Comparison of ENCODE assay signal across 24 cellular contexts in the genomic region with DNA sequence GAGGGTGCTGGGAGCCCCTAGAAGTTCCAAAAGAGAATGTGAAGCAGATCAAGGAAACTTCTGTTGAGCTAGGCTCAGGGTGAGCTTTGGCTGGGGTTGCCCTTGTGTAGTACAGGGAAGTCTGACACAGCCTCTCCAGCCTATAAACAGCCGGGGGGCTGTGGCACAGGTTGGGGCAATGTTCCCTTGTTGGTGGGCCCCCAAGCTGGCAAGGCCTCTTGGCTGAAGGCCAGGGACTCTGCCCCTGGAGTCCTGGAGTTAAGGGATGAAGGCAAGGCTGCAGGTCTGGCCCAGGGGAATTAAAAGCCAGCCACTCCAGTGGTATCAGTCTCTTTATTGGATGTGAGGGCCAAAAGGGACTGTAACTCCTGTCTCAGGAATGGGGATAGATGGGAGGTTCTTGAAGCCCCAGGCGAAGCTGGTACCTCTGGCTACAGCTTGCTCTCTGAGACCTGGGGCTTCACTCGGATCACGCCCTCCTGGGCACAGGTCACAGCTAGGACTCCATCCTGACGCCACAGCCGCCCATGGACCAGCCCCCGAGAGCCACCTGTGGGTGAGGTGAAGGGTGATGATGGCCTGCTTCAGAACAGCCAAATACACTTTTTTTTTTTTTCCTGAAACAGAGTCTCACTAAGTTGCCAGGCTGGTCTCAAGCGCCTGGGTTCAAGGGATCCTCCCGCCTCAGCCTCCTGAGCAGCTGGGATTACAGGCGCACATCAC. TPM values are rescaled to one million over a fixed set of nuclear protein-coding genes. Genes with fewer than 3 reads are reported as not detected.
DNase-seq lines count a peak whose midpoint lies in the region; ATAC-seq and TF ChIP-seq lines count a peak whose summit lies in the region.
"Had no signal": no experiment of that assay in that cellular context is flagged by ENCODE, and none has a peak within 500 bp of the region (broad histone marks: within the 10 kb centered on the region; RNA-seq: fewer than 3 reads in every experiment).

No MANE protein-coding gene starts in this region.

- H4K20me1 ChIP-seq in BLaER1: no peaks in the 10 kb centered on the region

- H3K27ac Mint-ChIP-seq in immature natural killer cell (peak overlapping the region in 4 of 6 donors; percentile 13 to 86 (median 53)), glutamatergic neuron (ENCODE audit: unreplicated experiment) (no peak overlapping the region)
- H3K27ac Mint-ChIP-seq: activated CD4-positive, alpha-beta memory T cell treated with anti-CD3 and anti-CD28 coated beads for 36 hours had no signal

- H3K36me3 ChIP-seq in BLaER1 (peaks cover 60% of the 10 kb centered on the region), spleen (peaks cover 3 to 89% (median 53%) of the 10 kb centered on the region in 6 donors)

- H3K9me3 ChIP-seq in BLaER1: no peaks in the 10 kb centered on the region
- no peaks in the 10 kb centered on the region for H3K9me3 ChIP-seq in spleen
- H3K9me3 ChIP-seq: left lung had no signal

- no peaks in the 10 kb centered on the region for H3K27me3 ChIP-seq in BLaER1
- H3K27me3 ChIP-seq in spleen (replicated peaks in 1 of 7): no peaks in the 10 kb centered on the region
- H3K27me3 ChIP-seq: brain microvascular endothelial cell, left lung had no signal

- H3K27me3 Mint-ChIP-seq in immature natural killer cell (ENCODE audit: low read depth in 3 of 3): no peaks in the 10 kb centered on the region
- H3K27me3 Mint-ChIP-seq in glutamatergic neuron (ENCODE audit: unreplicated experiment): peaks cover 2% of the 10 kb centered on the region
- H3K27me3 Mint-ChIP-seq: activated CD4-positive, alpha-beta memory T cell treated with anti-CD3 and anti-CD28 coated beads for 36 hours; CD8-positive, alpha-beta memory T cell had no signal

- H3K27ac ChIP-seq in BLaER1 (peak overlapping the region; percentile 58), RWPE1 (peak overlapping the region; percentile 55), spleen (peak overlapping the region in 7 of 8 donors; percentile 9 to 78 (median 58))
- H3K27ac ChIP-seq: brain microvascular endothelial cell had no signal

- DNase-seq in RWPE1 (ENCODE audit: low spot score): no peak
- no peak for DNase-seq in immature natural killer cell
- no peak for DNase-seq in spleen
- DNase-seq in glutamatergic neuron: no peak
- no peak for DNase-seq in NCI-H1436 (lab: John Stamatoyannopoulos, UW)
- no peak for DNase-seq in HuH-7.5 (ENCODE audit: low spot score)
- DNase-seq: activated CD4-positive, alpha-beta memory T cell treated with anti-CD3 and anti-CD28 coated beads for 36 hours; activated T-cell treated with anti-CD3 and anti-CD28 coated beads, Interleukin-2, amount 50 U/mL, for 1 hour; brain microvascular endothelial cell; CD8-positive, alpha-beta memory T cell; DMS79 treated with DMSO at 0.1 percent for 48 hours; GOT3; left lung; NCI-H187; NCI-H345; SHP77; T-helper 1 cell; trophoblast cell had no signal

- H3K4me3 ChIP-seq in BLaER1 (no peak overlapping the region), spleen (no peak overlapping the region)
- H3K4me3 ChIP-seq: left lung, smooth muscle cell had no signal

- WGBS in spleen, 5 donors: 83 to 97% (median 93%) methylated on average over 8 to 10 of the region's 10 CpGs

- no peak for TF ChIP-seq POLR2A in spleen (IDR thresholded peaks at IDR 0.05)

- peaks cover 12 to 14% of the 10 kb centered on the region in 2 donors for H3K4me1 Mint-ChIP-seq in immature natural killer cell
- no peaks in the 10 kb centered on the region for H3K4me1 Mint-ChIP-seq in glutamatergic neuron (ENCODE audit: low read depth, unreplicated experiment)

- H3K36me3 Mint-ChIP-seq in immature natural killer cell (peaks cover 3 to 26% (median 7%) of the 10 kb centered on the region in 3 donors), glutamatergic neuron (ENCODE audit: unreplicated experiment) (no peaks in the 10 kb centered on the region)

- no peak overlapping the region for H3K4me3 Mint-ChIP-seq in immature natural killer cell
- H3K4me3 Mint-ChIP-seq in glutamatergic neuron (ENCODE audit: unreplicated experiment): no peak overlapping the region
- H3K4me3 Mint-ChIP-seq: activated CD4-positive, alpha-beta memory T cell treated with anti-CD3 and anti-CD28 coated beads for 36 hours; CD8-positive, alpha-beta memory T cell had no signal

- CTCF ChIA-PET in RWPE1 (lab: Yijun Ruan, JAX): interaction anchor here (0.6 to 0.7 kb wide), 2 partner anchors 66 to 72 kb away, joined by 3 read pairs; no protein-coding TSS in a partner anchor

- H3K4me1 ChIP-seq in BLaER1: peaks cover 16% of the 10 kb centered on the region
- peaks cover 9 to 50% (median 24%) of the 10 kb centered on the region in 6 donors for H3K4me1 ChIP-seq in spleen

- POLR2A ChIA-PET in RWPE1 (lab: Yijun Ruan, JAX; ENCODE audit: low non-redundant PET): interaction anchor here (0.6 kb wide), 1 partner anchor 249 kb away, joined by 3 read pairs; no protein-coding TSS in a partner anchor

- intact Hi-C loops in spleen (cut with DNase I; ENCODE audit: low total_unique reads): no loop called here

- ATAC-seq in GM21526 (IDR thresholded peaks at IDR 0.05; ENCODE audit: low FRiP score, unreplicated experiment): no peak
- ATAC-seq: activated naive CD4-positive, alpha-beta T cell treated with anti-CD3 and anti-CD28 coated beads, Interleukin-2, amount 50 U/mL, for 72 hours had no signal

- no peak for TF ChIP-seq CTCF in RWPE1 (conservative IDR thresholded peaks at IDR 0.05; ENCODE audit: low read depth)
- no peak for TF ChIP-seq CTCF in spleen (IDR thresholded peaks at IDR 0.05 in 8 of 11, conservative IDR thresholded peaks at IDR 0.05 in 3 of 11)
- TF ChIP-seq CTCF in glutamatergic neuron (IDR thresholded peaks at IDR 0.05; ENCODE audit: partially characterized antibody, unreplicated experiment): no peak

- H3K9ac ChIP-seq in BLaER1: peak overlapping the region; percentile 7; the same call in 1 of the 2 replicates

- H3K9me3 Mint-ChIP-seq in immature natural killer cell (no peaks in the 10 kb centered on the region), glutamatergic neuron (ENCODE audit: unreplicated experiment) (no peaks in the 10 kb centered on the region)
- H3K9me3 Mint-ChIP-seq: activated CD4-positive, alpha-beta memory T cell treated with anti-CD3 and anti-CD28 coated beads for 36 hours; activated naive CD4-positive, alpha-beta T cell treated with anti-CD3 and anti-CD28 coated beads, Interleukin-2, amount 50 U/mL, for 72 hours; CD8-positive, alpha-beta memory T cell had no signal

- H3K4me2 ChIP-seq in BLaER1: peak overlapping the region; percentile 61
- H3K4me2 ChIP-seq: smooth muscle cell had no signal

RNA-seq across cellular contexts. Expression of gene SNX21, which starts 8.0 kb away (rescaled TPM):
- polyA plus RNA-seq in immature natural killer cell: 1 to 10 TPM; 1.6 to 2.5 (median 2.2) TPM
- 10 to 100 TPM in 6 of 7 donors, 1 to 10 TPM in 1; 8.8 to 32.4 (median 20.0) TPM for total RNA-seq in spleen
- 10 to 100 TPM in 2 of 3 donors, 1 to 10 TPM in 1; 6.3 to 15.8 (median 15.7) TPM for polyA plus RNA-seq in spleen
- 10.2 TPM for total RNA-seq in glutamatergic neuron (ENCODE audit: unreplicated experiment)

RNA-seq across cellular contexts. Expression of gene TNNC2, which starts 14.5 kb away (rescaled TPM):
- under 1 TPM in 1 of 3 donors, not detected in 2; 0.77 TPM for polyA plus RNA-seq in immature natural killer cell
- under 1 TPM in 2 of 7 donors, not detected in 5; 0.54 to 0.89 TPM for total RNA-seq in spleen
- polyA plus RNA-seq in spleen: 1 to 10 TPM; 1.4 to 3.4 (median 1.9) TPM
- total RNA-seq in glutamatergic neuron (ENCODE audit: unreplicated experiment): 0.64 TPM
- total RNA-seq: activated CD4-positive, alpha-beta memory T cell treated with anti-CD3 and anti-CD28 coated beads for 36 hours; activated naive CD4-positive, alpha-beta T cell treated with anti-CD3 and anti-CD28 coated beads, Interleukin-2, amount 50 U/mL, for 72 hours; CD8-positive, alpha-beta memory T cell; dermis blood vessel endothelial cell; frontal cortex had no signal

RNA-seq across cellular contexts. Expression of gene ACOT8, which starts 15.6 kb away (rescaled TPM):
- polyA plus RNA-seq in immature natural killer cell: 10 to 100 TPM; 46.9 to 83.7 (median 50.2) TPM
- total RNA-seq in spleen: 10 to 100 TPM; 19.4 to 37.4 (median 24.7) TPM
- 10 to 100 TPM; 28.1 to 36.7 (median 34.2) TPM for polyA plus RNA-seq in spleen
- 33.8 TPM for total RNA-seq in glutamatergic neuron (ENCODE audit: unreplicated experiment)

RNA-seq across cellular contexts. Expression of gene ZSWIM3, which starts 15.8 kb away (rescaled TPM):
- polyA plus RNA-seq in immature natural killer cell (1 to 10 TPM in 2 of 3 donors, not detected in 1; 1.2 to 3.1 TPM), spleen (1 to 10 TPM; 3.1 to 4.2 (median 3.5) TPM)
- total RNA-seq in spleen (1 to 10 TPM; 4.4 to 7.1 (median 5.4) TPM), glutamatergic neuron (ENCODE audit: unreplicated experiment) (7.9 TPM)

RNA-seq across cellular contexts. Expression of gene UBE2C, which starts 29.1 kb away (rescaled TPM):
- 1 to 10 TPM in 2 of 3 donors, not detected in 1; 1.9 to 2.0 TPM for polyA plus RNA-seq in immature natural killer cell
- total RNA-seq in spleen: 10 to 100 TPM in 4 of 7 donors, 1 to 10 TPM in 3; 3.0 to 22.2 (median 12.3) TPM
- polyA plus RNA-seq in spleen: 10 to 100 TPM; 11.4 to 56.4 (median 19.7) TPM
- 33.0 TPM for total RNA-seq in glutamatergic neuron (ENCODE audit: unreplicated experiment)
- polyA plus RNA-seq: CD8-positive, alpha-beta memory T cell had no signal
